1 cellular context compared by ENCODE assay signal in the genomic region with DNA sequence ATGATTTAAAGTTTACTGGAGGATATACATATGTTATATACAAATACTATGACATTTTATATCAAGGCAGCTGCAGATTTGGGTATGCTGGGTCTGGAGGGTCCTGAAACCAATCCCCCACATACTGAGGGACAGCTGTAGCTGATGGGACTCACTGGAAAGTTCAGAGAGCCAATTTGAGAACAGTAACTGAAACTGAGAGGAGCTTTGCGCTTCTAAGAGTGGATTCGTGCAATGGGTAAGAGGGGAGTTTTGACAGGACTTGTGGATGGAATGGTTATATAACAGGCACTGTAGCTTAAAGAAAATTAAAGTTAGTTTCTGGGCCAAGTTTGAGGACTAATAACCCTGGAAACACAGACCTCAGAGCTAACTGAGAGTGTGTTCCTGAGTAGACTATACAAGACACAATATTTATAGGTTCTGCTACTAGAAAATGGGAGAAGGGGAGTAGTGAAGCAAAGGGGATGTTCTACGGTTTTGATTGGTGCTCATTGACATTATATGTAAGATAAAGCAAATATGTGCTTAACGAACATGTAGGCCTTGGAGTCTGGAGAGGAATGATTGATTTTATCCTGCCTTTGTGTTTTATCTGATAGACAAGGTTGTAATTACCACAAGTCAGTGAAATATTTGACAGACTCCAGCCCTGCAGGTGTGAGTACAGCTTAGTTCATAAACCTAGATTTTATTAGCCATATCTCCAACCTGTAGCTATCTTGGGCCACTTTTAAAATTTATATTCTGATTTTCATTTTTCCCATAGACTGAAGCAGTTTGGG.
TF ChIP-seq lines count a peak whose summit lies in the region.

No MANE protein-coding gene starts in this region.

TF ChIP-seq in GM23338, 12 proteins besides CTCF, POLR2A, EP300 and RAD21 (continued from another document):
- TF ChIP-seq, protein P1, sequence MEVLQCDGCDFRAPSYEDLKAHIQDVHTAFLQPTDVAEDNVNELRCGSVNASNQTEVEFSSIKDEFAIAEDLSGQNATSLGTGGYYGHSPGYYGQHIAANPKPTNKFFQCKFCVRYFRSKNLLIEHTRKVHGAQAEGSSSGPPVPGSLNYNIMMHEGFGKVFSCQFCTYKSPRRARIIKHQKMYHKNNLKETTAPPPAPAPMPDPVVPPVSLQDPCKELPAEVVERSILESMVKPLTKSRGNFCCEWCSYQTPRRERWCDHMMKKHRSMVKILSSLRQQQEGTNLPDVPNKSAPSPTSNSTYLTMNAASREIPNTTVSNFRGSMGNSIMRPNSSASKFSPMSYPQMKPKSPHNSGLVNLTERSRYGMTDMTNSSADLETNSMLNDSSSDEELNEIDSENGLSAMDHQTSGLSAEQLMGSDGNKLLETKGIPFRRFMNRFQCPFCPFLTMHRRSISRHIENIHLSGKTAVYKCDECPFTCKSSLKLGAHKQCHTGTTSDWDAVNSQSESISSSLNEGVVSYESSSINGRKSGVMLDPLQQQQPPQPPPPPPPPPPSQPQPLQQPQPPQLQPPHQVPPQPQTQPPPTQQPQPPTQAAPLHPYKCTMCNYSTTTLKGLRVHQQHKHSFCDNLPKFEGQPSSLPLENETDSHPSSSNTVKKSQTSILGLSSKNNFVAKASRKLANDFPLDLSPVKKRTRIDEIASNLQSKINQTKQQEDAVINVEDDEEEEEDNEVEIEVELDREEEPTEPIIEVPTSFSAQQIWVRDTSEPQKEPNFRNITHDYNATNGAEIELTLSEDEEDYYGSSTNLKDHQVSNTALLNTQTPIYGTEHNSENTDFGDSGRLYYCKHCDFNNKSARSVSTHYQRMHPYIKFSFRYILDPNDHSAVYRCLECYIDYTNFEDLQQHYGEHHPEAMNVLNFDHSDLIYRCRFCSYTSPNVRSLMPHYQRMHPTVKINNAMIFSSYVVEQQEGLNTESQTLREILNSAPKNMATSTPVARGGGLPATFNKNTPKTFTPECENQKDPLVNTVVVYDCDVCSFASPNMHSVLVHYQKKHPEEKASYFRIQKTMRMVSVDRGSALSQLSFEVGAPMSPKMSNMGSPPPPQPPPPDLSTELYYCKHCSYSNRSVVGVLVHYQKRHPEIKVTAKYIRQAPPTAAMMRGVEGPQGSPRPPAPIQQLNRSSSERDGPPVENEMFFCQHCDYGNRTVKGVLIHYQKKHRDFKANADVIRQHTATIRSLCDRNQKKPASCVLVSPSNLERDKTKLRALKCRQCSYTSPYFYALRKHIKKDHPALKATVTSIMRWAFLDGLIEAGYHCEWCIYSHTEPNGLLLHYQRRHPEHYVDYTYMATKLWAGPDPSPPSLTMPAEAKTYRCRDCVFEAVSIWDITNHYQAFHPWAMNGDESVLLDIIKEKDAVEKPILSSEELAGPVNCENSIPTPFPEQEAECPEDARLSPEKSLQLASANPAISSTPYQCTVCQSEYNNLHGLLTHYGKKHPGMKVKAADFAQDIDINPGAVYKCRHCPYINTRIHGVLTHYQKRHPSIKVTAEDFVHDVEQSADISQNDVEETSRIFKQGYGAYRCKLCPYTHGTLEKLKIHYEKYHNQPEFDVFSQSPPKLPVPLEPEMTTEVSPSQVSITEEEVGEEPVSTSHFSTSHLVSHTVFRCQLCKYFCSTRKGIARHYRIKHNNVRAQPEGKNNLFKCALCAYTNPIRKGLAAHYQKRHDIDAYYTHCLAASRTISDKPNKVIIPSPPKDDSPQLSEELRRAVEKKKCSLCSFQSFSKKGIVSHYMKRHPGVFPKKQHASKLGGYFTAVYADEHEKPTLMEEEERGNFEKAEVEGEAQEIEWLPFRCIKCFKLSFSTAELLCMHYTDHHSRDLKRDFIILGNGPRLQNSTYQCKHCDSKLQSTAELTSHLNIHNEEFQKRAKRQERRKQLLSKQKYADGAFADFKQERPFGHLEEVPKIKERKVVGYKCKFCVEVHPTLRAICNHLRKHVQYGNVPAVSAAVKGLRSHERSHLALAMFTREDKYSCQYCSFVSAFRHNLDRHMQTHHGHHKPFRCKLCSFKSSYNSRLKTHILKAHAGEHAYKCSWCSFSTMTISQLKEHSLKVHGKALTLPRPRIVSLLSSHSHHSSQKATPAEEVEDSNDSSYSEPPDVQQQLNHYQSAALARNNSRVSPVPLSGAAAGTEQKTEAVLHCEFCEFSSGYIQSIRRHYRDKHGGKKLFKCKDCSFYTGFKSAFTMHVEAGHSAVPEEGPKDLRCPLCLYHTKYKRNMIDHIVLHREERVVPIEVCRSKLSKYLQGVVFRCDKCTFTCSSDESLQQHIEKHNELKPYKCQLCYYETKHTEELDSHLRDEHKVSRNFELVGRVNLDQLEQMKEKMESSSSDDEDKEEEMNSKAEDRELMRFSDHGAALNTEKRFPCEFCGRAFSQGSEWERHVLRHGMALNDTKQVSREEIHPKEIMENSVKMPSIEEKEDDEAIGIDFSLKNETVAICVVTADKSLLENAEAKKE (CRISPR knock-in tag; IDR thresholded peaks at IDR 0.05): no peak
- TF ChIP-seq, protein P2, sequence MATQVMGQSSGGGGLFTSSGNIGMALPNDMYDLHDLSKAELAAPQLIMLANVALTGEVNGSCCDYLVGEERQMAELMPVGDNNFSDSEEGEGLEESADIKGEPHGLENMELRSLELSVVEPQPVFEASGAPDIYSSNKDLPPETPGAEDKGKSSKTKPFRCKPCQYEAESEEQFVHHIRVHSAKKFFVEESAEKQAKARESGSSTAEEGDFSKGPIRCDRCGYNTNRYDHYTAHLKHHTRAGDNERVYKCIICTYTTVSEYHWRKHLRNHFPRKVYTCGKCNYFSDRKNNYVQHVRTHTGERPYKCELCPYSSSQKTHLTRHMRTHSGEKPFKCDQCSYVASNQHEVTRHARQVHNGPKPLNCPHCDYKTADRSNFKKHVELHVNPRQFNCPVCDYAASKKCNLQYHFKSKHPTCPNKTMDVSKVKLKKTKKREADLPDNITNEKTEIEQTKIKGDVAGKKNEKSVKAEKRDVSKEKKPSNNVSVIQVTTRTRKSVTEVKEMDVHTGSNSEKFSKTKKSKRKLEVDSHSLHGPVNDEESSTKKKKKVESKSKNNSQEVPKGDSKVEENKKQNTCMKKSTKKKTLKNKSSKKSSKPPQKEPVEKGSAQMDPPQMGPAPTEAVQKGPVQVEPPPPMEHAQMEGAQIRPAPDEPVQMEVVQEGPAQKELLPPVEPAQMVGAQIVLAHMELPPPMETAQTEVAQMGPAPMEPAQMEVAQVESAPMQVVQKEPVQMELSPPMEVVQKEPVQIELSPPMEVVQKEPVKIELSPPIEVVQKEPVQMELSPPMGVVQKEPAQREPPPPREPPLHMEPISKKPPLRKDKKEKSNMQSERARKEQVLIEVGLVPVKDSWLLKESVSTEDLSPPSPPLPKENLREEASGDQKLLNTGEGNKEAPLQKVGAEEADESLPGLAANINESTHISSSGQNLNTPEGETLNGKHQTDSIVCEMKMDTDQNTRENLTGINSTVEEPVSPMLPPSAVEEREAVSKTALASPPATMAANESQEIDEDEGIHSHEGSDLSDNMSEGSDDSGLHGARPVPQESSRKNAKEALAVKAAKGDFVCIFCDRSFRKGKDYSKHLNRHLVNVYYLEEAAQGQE (IDR thresholded peaks at IDR 0.05; ENCODE audit: unreplicated experiment): no peak
